Comparison of ENCODE assay signal across 1 cellular context in the genomic region with DNA sequence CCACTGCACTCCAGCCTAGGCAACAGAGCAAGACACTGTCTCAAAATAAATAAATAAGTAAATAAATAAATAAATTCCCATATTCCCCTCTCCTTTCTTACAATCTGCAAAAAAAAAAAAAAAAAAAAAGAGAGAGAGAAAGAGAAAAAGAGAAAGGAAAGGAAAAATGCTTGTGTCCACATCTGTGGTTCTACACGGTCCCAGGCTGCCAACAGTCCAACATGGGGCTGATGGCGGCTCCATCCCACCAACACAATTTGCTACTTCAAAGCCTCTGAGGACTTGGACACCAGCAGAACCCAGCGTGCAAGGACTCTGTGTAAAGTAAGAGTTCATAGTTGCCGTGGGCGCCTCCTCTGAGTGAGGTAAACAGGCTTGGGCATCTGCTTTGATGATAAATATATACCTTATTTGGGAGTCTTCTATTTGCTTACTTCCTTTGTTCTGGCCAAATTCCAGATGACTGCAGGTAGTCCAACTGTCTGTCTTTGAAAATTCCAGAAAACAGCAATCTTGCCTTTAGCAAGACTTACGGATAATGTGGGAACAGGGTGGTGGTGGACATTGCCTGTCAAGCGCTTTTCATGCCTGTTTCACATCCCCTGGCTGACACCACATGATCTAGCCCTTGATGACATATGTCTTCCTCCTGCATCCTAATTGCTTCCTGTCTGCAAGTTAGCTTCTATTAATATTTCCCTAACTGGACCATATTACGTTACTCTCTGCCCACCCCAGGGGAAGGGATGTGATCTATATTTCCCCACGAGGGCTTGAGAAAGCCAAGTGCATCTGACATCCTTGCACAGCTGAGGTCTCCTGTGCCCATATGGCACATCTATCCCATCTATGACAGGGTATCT.
A peak's percentile ranks its signal among the peaks of the same experiment; 100 is the strongest.
TF ChIP-seq lines count a peak whose summit lies in the region.

No MANE protein-coding gene starts in this region.

TF ChIP-seq in HepG2, 621 proteins besides CTCF, POLR2A, EP300 and RAD21 (continued from another document and continues in another):
- TF ChIP-seq, protein P1, sequence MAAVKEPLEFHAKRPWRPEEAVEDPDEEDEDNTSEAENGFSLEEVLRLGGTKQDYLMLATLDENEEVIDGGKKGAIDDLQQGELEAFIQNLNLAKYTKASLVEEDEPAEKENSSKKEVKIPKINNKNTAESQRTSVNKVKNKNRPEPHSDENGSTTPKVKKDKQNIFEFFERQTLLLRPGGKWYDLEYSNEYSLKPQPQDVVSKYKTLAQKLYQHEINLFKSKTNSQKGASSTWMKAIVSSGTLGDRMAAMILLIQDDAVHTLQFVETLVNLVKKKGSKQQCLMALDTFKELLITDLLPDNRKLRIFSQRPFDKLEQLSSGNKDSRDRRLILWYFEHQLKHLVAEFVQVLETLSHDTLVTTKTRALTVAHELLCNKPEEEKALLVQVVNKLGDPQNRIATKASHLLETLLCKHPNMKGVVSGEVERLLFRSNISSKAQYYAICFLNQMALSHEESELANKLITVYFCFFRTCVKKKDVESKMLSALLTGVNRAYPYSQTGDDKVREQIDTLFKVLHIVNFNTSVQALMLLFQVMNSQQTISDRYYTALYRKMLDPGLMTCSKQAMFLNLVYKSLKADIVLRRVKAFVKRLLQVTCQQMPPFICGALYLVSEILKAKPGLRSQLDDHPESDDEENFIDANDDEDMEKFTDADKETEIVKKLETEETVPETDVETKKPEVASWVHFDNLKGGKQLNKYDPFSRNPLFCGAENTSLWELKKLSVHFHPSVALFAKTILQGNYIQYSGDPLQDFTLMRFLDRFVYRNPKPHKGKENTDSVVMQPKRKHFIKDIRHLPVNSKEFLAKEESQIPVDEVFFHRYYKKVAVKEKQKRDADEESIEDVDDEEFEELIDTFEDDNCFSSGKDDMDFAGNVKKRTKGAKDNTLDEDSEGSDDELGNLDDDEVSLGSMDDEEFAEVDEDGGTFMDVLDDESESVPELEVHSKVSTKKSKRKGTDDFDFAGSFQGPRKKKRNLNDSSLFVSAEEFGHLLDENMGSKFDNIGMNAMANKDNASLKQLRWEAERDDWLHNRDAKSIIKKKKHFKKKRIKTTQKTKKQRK (IDR thresholded peaks at IDR 0.05; ENCODE audit: low read length) = no peak
- TF ChIP-seq, protein P2, sequence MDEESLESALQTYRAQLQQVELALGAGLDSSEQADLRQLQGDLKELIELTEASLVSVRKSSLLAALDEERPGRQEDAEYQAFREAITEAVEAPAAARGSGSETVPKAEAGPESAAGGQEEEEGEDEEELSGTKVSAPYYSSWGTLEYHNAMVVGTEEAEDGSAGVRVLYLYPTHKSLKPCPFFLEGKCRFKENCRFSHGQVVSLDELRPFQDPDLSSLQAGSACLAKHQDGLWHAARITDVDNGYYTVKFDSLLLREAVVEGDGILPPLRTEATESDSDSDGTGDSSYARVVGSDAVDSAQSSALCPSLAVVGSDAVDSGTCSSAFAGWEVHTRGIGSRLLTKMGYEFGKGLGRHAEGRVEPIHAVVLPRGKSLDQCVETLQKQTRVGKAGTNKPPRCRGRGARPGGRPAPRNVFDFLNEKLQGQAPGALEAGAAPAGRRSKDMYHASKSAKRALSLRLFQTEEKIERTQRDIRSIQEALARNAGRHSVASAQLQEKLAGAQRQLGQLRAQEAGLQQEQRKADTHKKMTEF (CRISPR knock-in tag; IDR thresholded peaks at IDR 0.05) = peak; percentile 65
- TF ChIP-seq ZSCAN25 (CRISPR knock-in tag; IDR thresholded peaks at IDR 0.05) = peak; percentile 60
- TF ChIP-seq SP4 (CRISPR knock-in tag; IDR thresholded peaks at IDR 0.05) = 0 out of 2 replicates have a peak, but pooled peaks have one; percentile 3
- TF ChIP-seq, protein P3, sequence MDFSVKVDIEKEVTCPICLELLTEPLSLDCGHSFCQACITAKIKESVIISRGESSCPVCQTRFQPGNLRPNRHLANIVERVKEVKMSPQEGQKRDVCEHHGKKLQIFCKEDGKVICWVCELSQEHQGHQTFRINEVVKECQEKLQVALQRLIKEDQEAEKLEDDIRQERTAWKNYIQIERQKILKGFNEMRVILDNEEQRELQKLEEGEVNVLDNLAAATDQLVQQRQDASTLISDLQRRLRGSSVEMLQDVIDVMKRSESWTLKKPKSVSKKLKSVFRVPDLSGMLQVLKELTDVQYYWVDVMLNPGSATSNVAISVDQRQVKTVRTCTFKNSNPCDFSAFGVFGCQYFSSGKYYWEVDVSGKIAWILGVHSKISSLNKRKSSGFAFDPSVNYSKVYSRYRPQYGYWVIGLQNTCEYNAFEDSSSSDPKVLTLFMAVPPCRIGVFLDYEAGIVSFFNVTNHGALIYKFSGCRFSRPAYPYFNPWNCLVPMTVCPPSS (IDR thresholded peaks at IDR 0.05) = no peak
- peak; percentile 82 for TF ChIP-seq TGIF2 (CRISPR knock-in tag; IDR thresholded peaks at IDR 0.05)
- peak; percentile 76 for TF ChIP-seq HNF4A (CRISPR knock-in tag; IDR thresholded peaks at IDR 0.05)
- no peak for TF ChIP-seq ZNF850 (CRISPR knock-in tag; conservative IDR thresholded peaks at IDR 0.05)
- TF ChIP-seq, protein P4, sequence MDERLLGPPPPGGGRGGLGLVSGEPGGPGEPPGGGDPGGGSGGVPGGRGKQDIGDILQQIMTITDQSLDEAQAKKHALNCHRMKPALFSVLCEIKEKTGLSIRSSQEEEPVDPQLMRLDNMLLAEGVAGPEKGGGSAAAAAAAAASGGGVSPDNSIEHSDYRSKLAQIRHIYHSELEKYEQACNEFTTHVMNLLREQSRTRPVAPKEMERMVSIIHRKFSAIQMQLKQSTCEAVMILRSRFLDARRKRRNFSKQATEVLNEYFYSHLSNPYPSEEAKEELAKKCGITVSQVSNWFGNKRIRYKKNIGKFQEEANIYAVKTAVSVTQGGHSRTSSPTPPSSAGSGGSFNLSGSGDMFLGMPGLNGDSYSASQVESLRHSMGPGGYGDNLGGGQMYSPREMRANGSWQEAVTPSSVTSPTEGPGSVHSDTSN (CRISPR knock-in tag; IDR thresholded peaks at IDR 0.05) = 0 out of 2 replicates have a peak, but pooled peaks have one; percentile 34
- TF ChIP-seq, protein P5, sequence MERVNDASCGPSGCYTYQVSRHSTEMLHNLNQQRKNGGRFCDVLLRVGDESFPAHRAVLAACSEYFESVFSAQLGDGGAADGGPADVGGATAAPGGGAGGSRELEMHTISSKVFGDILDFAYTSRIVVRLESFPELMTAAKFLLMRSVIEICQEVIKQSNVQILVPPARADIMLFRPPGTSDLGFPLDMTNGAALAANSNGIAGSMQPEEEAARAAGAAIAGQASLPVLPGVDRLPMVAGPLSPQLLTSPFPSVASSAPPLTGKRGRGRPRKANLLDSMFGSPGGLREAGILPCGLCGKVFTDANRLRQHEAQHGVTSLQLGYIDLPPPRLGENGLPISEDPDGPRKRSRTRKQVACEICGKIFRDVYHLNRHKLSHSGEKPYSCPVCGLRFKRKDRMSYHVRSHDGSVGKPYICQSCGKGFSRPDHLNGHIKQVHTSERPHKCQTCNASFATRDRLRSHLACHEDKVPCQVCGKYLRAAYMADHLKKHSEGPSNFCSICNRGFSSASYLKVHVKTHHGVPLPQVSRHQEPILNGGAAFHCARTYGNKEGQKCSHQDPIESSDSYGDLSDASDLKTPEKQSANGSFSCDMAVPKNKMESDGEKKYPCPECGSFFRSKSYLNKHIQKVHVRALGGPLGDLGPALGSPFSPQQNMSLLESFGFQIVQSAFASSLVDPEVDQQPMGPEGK (CRISPR knock-in tag; IDR thresholded peaks at IDR 0.05) = peak; percentile 38; the same call in 1 of the 2 replicates
- peak; percentile 30; the same call in 1 of the 2 replicates for TF ChIP-seq ZNF335 (CRISPR knock-in tag; IDR thresholded peaks at IDR 0.05)
- TF ChIP-seq, protein P6, sequence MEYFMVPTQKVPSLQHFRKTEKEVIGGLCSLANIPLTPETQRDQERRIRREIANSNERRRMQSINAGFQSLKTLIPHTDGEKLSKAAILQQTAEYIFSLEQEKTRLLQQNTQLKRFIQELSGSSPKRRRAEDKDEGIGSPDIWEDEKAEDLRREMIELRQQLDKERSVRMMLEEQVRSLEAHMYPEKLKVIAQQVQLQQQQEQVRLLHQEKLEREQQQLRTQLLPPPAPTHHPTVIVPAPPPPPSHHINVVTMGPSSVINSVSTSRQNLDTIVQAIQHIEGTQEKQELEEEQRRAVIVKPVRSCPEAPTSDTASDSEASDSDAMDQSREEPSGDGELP (IDR thresholded peaks at IDR 0.05; ENCODE audit: borderline replicate concordance, low read depth) = no peak
- no peak for TF ChIP-seq GTF2F1 (IDR thresholded peaks at IDR 0.05; ENCODE audit: low read length)
- TF ChIP-seq MTA1 (CRISPR knock-in tag; IDR thresholded peaks at IDR 0.05; ENCODE audit: borderline replicate concordance) = peak; percentile 21; the same call in 1 of the 2 replicates
- TF ChIP-seq KDM3A (CRISPR knock-in tag; IDR thresholded peaks at IDR 0.05; ENCODE audit: low read depth) = no peak
- TF ChIP-seq SAP130 (CRISPR knock-in tag; IDR thresholded peaks at IDR 0.05; ENCODE audit: low read depth) = peak; percentile 79
- TF ChIP-seq, protein P7, sequence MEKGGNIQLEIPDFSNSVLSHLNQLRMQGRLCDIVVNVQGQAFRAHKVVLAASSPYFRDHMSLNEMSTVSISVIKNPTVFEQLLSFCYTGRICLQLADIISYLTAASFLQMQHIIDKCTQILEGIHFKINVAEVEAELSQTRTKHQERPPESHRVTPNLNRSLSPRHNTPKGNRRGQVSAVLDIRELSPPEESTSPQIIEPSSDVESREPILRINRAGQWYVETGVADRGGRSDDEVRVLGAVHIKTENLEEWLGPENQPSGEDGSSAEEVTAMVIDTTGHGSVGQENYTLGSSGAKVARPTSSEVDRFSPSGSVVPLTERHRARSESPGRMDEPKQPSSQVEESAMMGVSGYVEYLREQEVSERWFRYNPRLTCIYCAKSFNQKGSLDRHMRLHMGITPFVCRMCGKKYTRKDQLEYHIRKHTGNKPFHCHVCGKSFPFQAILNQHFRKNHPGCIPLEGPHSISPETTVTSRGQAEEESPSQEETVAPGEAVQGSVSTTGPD (CRISPR knock-in tag; IDR thresholded peaks at IDR 0.05) = no peak
- no peak for TF ChIP-seq KLF15 (CRISPR knock-in tag; IDR thresholded peaks at IDR 0.05; ENCODE audit: borderline replicate concordance)
- TF ChIP-seq NR2F1 (CRISPR knock-in tag; IDR thresholded peaks at IDR 0.05) = no peak
- TF ChIP-seq CHCHD3 (CRISPR knock-in tag; IDR thresholded peaks at IDR 0.05) = no peak
- TF ChIP-seq, protein P8, sequence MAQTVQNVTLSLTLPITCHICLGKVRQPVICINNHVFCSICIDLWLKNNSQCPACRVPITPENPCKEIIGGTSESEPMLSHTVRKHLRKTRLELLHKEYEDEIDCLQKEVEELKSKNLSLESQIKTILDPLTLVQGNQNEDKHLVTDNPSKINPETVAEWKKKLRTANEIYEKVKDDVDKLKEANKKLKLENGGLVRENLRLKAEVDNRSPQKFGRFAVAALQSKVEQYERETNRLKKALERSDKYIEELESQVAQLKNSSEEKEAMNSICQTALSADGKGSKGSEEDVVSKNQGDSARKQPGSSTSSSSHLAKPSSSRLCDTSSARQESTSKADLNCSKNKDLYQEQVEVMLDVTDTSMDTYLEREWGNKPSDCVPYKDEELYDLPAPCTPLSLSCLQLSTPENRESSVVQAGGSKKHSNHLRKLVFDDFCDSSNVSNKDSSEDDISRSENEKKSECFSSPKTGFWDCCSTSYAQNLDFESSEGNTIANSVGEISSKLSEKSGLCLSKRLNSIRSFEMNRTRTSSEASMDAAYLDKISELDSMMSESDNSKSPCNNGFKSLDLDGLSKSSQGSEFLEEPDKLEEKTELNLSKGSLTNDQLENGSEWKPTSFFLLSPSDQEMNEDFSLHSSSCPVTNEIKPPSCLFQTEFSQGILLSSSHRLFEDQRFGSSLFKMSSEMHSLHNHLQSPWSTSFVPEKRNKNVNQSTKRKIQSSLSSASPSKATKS (CRISPR knock-in tag; IDR thresholded peaks at IDR 0.05) = no peak
- TF ChIP-seq TBL1XR1 (IDR thresholded peaks at IDR 0.05; ENCODE audit: borderline replicate concordance, low read length, partially characterized antibody) = no peak
- peak; percentile 55; the same call in 1 of the 2 replicates for TF ChIP-seq TBX2 (CRISPR knock-in tag; IDR thresholded peaks at IDR 0.05; ENCODE audit: borderline replicate concordance)
- TF ChIP-seq, protein P9, sequence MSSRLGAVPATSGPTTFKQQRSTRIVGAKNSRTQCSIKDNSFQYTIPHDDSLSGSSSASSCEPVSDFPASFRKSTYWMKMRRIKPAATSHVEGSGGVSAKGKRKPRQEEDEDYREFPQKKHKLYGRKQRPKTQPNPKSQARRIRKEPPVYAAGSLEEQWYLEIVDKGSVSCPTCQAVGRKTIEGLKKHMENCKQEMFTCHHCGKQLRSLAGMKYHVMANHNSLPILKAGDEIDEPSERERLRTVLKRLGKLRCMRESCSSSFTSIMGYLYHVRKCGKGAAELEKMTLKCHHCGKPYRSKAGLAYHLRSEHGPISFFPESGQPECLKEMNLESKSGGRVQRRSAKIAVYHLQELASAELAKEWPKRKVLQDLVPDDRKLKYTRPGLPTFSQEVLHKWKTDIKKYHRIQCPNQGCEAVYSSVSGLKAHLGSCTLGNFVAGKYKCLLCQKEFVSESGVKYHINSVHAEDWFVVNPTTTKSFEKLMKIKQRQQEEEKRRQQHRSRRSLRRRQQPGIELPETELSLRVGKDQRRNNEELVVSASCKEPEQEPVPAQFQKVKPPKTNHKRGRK (CRISPR knock-in tag; IDR thresholded peaks at IDR 0.05) = no peak
- TF ChIP-seq, protein P10, sequence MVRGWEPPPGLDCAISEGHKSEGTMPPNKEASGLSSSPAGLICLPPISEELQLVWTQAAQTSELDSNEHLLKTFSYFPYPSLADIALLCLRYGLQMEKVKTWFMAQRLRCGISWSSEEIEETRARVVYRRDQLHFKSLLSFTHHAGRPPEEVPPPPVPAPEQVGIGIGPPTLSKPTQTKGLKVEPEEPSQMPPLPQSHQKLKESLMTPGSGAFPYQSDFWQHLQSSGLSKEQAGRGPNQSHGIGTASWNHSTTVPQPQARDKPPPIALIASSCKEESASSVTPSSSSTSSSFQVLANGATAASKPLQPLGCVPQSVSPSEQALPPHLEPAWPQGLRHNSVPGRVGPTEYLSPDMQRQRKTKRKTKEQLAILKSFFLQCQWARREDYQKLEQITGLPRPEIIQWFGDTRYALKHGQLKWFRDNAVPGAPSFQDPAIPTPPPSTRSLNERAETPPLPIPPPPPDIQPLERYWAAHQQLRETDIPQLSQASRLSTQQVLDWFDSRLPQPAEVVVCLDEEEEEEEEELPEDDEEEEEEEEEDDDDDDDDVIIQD (CRISPR knock-in tag; IDR thresholded peaks at IDR 0.05; ENCODE audit: low read depth) = peak; percentile 46
- TF ChIP-seq ZNF3 (CRISPR knock-in tag; IDR thresholded peaks at IDR 0.05) = no peak
- no peak for TF ChIP-seq SOX6 (IDR thresholded peaks at IDR 0.05)
- TF ChIP-seq SOX6 (CRISPR knock-in tag; IDR thresholded peaks at IDR 0.05) = peak; percentile 91
- TF ChIP-seq, protein P11, sequence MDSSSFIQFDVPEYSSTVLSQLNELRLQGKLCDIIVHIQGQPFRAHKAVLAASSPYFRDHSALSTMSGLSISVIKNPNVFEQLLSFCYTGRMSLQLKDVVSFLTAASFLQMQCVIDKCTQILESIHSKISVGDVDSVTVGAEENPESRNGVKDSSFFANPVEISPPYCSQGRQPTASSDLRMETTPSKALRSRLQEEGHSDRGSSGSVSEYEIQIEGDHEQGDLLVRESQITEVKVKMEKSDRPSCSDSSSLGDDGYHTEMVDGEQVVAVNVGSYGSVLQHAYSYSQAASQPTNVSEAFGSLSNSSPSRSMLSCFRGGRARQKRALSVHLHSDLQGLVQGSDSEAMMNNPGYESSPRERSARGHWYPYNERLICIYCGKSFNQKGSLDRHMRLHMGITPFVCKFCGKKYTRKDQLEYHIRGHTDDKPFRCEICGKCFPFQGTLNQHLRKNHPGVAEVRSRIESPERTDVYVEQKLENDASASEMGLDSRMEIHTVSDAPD (CRISPR knock-in tag; IDR thresholded peaks at IDR 0.05) = no peak
- TF ChIP-seq, protein P12, sequence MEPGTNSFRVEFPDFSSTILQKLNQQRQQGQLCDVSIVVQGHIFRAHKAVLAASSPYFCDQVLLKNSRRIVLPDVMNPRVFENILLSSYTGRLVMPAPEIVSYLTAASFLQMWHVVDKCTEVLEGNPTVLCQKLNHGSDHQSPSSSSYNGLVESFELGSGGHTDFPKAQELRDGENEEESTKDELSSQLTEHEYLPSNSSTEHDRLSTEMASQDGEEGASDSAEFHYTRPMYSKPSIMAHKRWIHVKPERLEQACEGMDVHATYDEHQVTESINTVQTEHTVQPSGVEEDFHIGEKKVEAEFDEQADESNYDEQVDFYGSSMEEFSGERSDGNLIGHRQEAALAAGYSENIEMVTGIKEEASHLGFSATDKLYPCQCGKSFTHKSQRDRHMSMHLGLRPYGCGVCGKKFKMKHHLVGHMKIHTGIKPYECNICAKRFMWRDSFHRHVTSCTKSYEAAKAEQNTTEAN (CRISPR knock-in tag; conservative IDR thresholded peaks at IDR 0.05) = peak; percentile 95
- no peak for TF ChIP-seq NFE2 (CRISPR knock-in tag; IDR thresholded peaks at IDR 0.05)
